ENCODE assay signal across 11 cellular contexts in genomic region chr3:169085827-169086226, GRCh38.
DNase-seq lines count a peak whose midpoint lies in the region; ATAC-seq and TF ChIP-seq lines count a peak whose summit lies in the region.
"Had no signal": no experiment of that assay in that cellular context is flagged by ENCODE, and none has a peak within 500 bp of the region (broad histone marks: within the 10 kb centered on the region; RNA-seq: fewer than 3 reads in every experiment).

No MANE protein-coding gene starts in this region.

- H3K9me3 ChIP-seq in RWPE2 (ENCODE audit: severe bottlenecking): no peaks in the 10 kb centered on the region
- no peaks in the 10 kb centered on the region for H3K9me3 ChIP-seq in prostate gland
- no peaks in the 10 kb centered on the region for H3K9me3 ChIP-seq in tibial nerve
- H3K9me3 ChIP-seq in Karpas-422 (ENCODE audit: low read length): no peaks in the 10 kb centered on the region

- TF ChIP-seq CTCF in RWPE2 (IDR thresholded peaks at IDR 0.05; ENCODE audit: poor library complexity, severe bottlenecking): no peak
- TF ChIP-seq CTCF in fibroblast of the aortic adventitia (IDR thresholded peaks at IDR 0.05; ENCODE audit: insufficient read depth, low read length): no peak
- TF ChIP-seq CTCF in prostate gland (IDR thresholded peaks at IDR 0.05): no peak
- no peak for TF ChIP-seq CTCF in tibial nerve (IDR thresholded peaks at IDR 0.05)

- H3K9me2 ChIP-seq in Karpas-422 (replicated peaks; ENCODE audit: insufficient read depth, low read length): no peaks in the 10 kb centered on the region

- H3K9ac ChIP-seq in Karpas-422 (ENCODE audit: low read length): no peak overlapping the region

- 21% methylated on average over 2 of the region's 2 CpGs for whole genome bisulfite sequencing in prostate gland
- WGBS in tibial nerve, 2 donors: 34 to 37% methylated on average over 2 of the region's 2 CpGs

- H3K36me3 ChIP-seq in RWPE2 (ENCODE audit: low read depth) (peaks cover 3% of the 10 kb centered on the region; the same call in 1 of the 2 replicates), prostate gland (no peaks in the 10 kb centered on the region), tibial nerve (no peaks in the 10 kb centered on the region), Karpas-422 (ENCODE audit: insufficient read depth, low read length) (no peaks in the 10 kb centered on the region)

- intact Hi-C loops in prostate gland (cut with DNase I): no loop called here

- H3K4me1 ChIP-seq in RWPE2 (ENCODE audit: insufficient read depth, poor library complexity, severe bottlenecking) (peaks cover 30% of the 10 kb centered on the region), prostate gland (replicated peaks) (no peaks in the 10 kb centered on the region), tibial nerve (no peaks in the 10 kb centered on the region), Karpas-422 (ENCODE audit: low read length) (no peaks in the 10 kb centered on the region)

- H3K27ac ChIP-seq in RWPE2 (ENCODE audit: poor library complexity, severe bottlenecking) (peak overlapping the region; percentile 73), prostate gland (peak overlapping the region; percentile 24 to 30), tibial nerve (no peak overlapping the region), Karpas-422 (ENCODE audit: low read length) (no peak overlapping the region)
- H3K27ac ChIP-seq: SK-N-MC had no signal

- no peak overlapping the region for H3K4me3 ChIP-seq in RWPE2 (ENCODE audit: severe bottlenecking)
- no peak overlapping the region for H3K4me3 ChIP-seq in fibroblast of the aortic adventitia (ENCODE audit: low read depth, low read length)
- H3K4me3 ChIP-seq in prostate gland: no peak overlapping the region
- no peak overlapping the region for H3K4me3 ChIP-seq in tibial nerve
- no peak overlapping the region for H3K4me3 ChIP-seq in Karpas-422 (ENCODE audit: low read length)
- H3K4me3 ChIP-seq: SK-N-MC had no signal

- no peak overlapping the region for H2AFZ ChIP-seq in Karpas-422 (ENCODE audit: low read length)

- H3K27me3 ChIP-seq in RWPE2 (ENCODE audit: insufficient read depth, poor library complexity, severe bottlenecking): no peaks in the 10 kb centered on the region
- no peaks in the 10 kb centered on the region for H3K27me3 ChIP-seq in prostate gland (replicated peaks; ENCODE audit: insufficient read depth)
- no peaks in the 10 kb centered on the region for H3K27me3 ChIP-seq in tibial nerve
- H3K27me3 ChIP-seq in Karpas-422 (ENCODE audit: low read length): no peaks in the 10 kb centered on the region

- no peaks in the 10 kb centered on the region for H3K79me2 ChIP-seq in Karpas-422 (ENCODE audit: low read length)

- ATAC-seq in RWPE2 (ENCODE audit: low read depth): peak; percentile 96
- ATAC-seq in HG02610 (IDR thresholded peaks at IDR 0.05; ENCODE audit: unreplicated experiment): no peak

- TF ChIP-seq POLR2A in prostate gland (IDR thresholded peaks at IDR 0.05): no peak
- TF ChIP-seq POLR2A in tibial nerve (IDR thresholded peaks at IDR 0.05): no peak

- TF ChIP-seq EP300 in tibial nerve (IDR thresholded peaks at IDR 0.05): peak in 1 of 2 donors; percentile 38

- H4K20me1 ChIP-seq in Karpas-422 (ENCODE audit: insufficient read depth, low read depth, low read length): no peaks in the 10 kb centered on the region

- peak; percentile 85 for DNase-seq in GM04504 (ENCODE audit: low read depth)
- DNase-seq in RWPE2 (ENCODE audit: low spot score): no peak
- peak; percentile 93 for DNase-seq in fibroblast of the aortic adventitia (ENCODE audit: low read depth)
- peak; percentile 58 for DNase-seq in prostate gland (ENCODE audit: low spot score)
- no peak for DNase-seq in tibial nerve (ENCODE audit: low spot score in 2 of 2)
- DNase-seq in Karpas-422: no peak
- DNase-seq in inferior parietal cortex (ENCODE audit: extremely low spot score): no peak
- DNase-seq: cerebellar nuclear complex, NCI-H1417 treated with DMSO at 0.1 percent for 48 hours had no signal

- no peak overlapping the region for H3K4me2 ChIP-seq in Karpas-422 (ENCODE audit: low read depth, low read length, poor library complexity, severe bottlenecking)

Comparison
In these comparisons a context has a peak if more than half of its experiments do, and no peak if none do; other contexts are left out.
1. DNase-seq: peak in GM04504 (single experiment), fibroblast of the aortic adventitia (single experiment) and prostate gland (single experiment); none in RWPE2 (single experiment), tibial nerve (0 of 2), Karpas-422 (single experiment) and inferior parietal cortex (single experiment).
2. H3K27ac ChIP-seq: peak in RWPE2 (single experiment) and prostate gland (2 of 2); none in tibial nerve (0 of 4) and Karpas-422 (single experiment).